ENCODE assay signal across 8 cellular contexts in genomic region chr6:42050011-42050896, GRCh38. TPM values are rescaled to one million over a fixed set of nuclear protein-coding genes. Genes with fewer than 3 reads are reported as not detected.
DNase-seq lines count a peak whose midpoint lies in the region; ATAC-seq and TF ChIP-seq lines count a peak whose summit lies in the region.

A gene with protein sequence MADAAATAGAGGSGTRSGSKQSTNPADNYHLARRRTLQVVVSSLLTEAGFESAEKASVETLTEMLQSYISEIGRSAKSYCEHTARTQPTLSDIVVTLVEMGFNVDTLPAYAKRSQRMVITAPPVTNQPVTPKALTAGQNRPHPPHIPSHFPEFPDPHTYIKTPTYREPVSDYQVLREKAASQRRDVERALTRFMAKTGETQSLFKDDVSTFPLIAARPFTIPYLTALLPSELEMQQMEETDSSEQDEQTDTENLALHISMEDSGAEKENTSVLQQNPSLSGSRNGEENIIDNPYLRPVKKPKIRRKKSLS (plus strand): TSS chr6:42050524. CDS start chr6:42050542, 18 bp downstream.

- peak; percentile 84 to 95 (median 88) for DNase-seq in CD4-positive, CD25-positive, alpha-beta regulatory T cell
- DNase-seq in HK-2 (ENCODE audit: unreplicated experiment) (peak; percentile 87), NCI-H82 treated with DMSO at 0.1 percent for 48 hours (lab: John Stamatoyannopoulos, UW; ENCODE audit: unreplicated experiment) (peak; percentile 77), lower leg skin (ENCODE audit: low spot score in 2 of 2) (peak; percentile 90 to 98)
- DNase-seq in activated CD4-positive, alpha-beta memory T cell treated with anti-CD3 and anti-CD28 coated beads for 36 hours = peak; percentile 95
- DNase-seq in stimulated activated CD4-positive, alpha-beta T cell treated with anti-CD3 and anti-CD28 coated beads, Interleukin-4, amount 100 ng/mL, for 48 hours (ENCODE audit: low read depth in 2 of 2) = peak; percentile 76 to 88

- POLR2A ChIA-PET in activated CD4-positive, alpha-beta memory T cell treated with anti-CD3 and anti-CD28 coated beads for 36 hours (lab: Charles Lee) = interaction anchor here (0.6 to 2.9 kb wide), 12 partner anchors 8 to 263 kb away, joined by 3 to 18 read pairs (median 4); partner anchors contain the start of genes BYSL, CCND3, MED20 and TOMM6

- CTCF ChIA-PET in activated CD4-positive, alpha-beta memory T cell treated with anti-CD3 and anti-CD28 coated beads for 36 hours (lab: Charles Lee) = interaction anchor here (0.9 to 18.3 kb wide), 12 partner anchors 9 to 316 kb away, joined by 3 to 470 read pairs (median 12); partner anchors contain the start of genes BYSL, CCND3, MED20 and TOMM6

- no peaks in the 10 kb centered on the region for H3K9me3 ChIP-seq in CD4-positive, CD25-positive, alpha-beta regulatory T cell (ENCODE audit: control insufficient read depth in 2 of 2, low read length in 2 of 2)
- H3K9me3 ChIP-seq in duodenal mucosa (ENCODE audit: control insufficient read depth in 1 of 2, low read length in 2 of 2) = no peaks in the 10 kb centered on the region

- H3K36me3 ChIP-seq in CD4-positive, CD25-positive, alpha-beta regulatory T cell (ENCODE audit: control insufficient read depth, insufficient read depth, low read length) = peaks cover 18% of the 10 kb centered on the region
- peaks cover 7 to 9% of the 10 kb centered on the region in 2 donors for H3K36me3 ChIP-seq in duodenal mucosa (ENCODE audit: control insufficient read depth in 1 of 2, insufficient read depth in 2 of 2, low read length in 2 of 2)

- no peak for TF ChIP-seq CTCF in lower leg skin (IDR thresholded peaks at IDR 0.05)

- H3K4me1 Mint-ChIP-seq in CD4-positive, CD25-positive, alpha-beta regulatory T cell = peaks cover 26 to 79% (median 42%) of the 10 kb centered on the region in 4 donors
- peaks cover 67% of the 10 kb centered on the region for H3K4me1 Mint-ChIP-seq in activated CD4-positive, alpha-beta memory T cell treated with anti-CD3 and anti-CD28 coated beads for 36 hours (ENCODE audit: low read depth)

- H3K27me3 Mint-ChIP-seq in CD4-positive, CD25-positive, alpha-beta regulatory T cell = peaks cover 5% of the 10 kb centered on the region
- no peaks in the 10 kb centered on the region for H3K27me3 Mint-ChIP-seq in activated CD4-positive, alpha-beta memory T cell treated with anti-CD3 and anti-CD28 coated beads for 36 hours

- no peaks in the 10 kb centered on the region for H3K27me3 ChIP-seq in CD4-positive, CD25-positive, alpha-beta regulatory T cell (ENCODE audit: control insufficient read depth, insufficient read depth, low read length)
- H3K27me3 ChIP-seq in duodenal mucosa (ENCODE audit: control insufficient read depth in 1 of 2, insufficient read depth in 2 of 2, low read length in 2 of 2) = no peaks in the 10 kb centered on the region

- H3K27ac Mint-ChIP-seq in CD4-positive, CD25-positive, alpha-beta regulatory T cell = peak within 1 kb of the TSS; percentile 95 to 98 (median 97)
- peak within 1 kb of the TSS; percentile 99 for H3K27ac Mint-ChIP-seq in activated CD4-positive, alpha-beta memory T cell treated with anti-CD3 and anti-CD28 coated beads for 36 hours

- H3K4me1 ChIP-seq in CD4-positive, CD25-positive, alpha-beta regulatory T cell (ENCODE audit: control insufficient read depth, insufficient read depth, low read length, poor library complexity, severe bottlenecking) = peaks cover 75% of the 10 kb centered on the region
- peaks cover 53 to 63% of the 10 kb centered on the region in 2 donors for H3K4me1 ChIP-seq in duodenal mucosa (ENCODE audit: control insufficient read depth in 1 of 2, insufficient read depth in 2 of 2, low read length in 2 of 2)

- H3K36me3 Mint-ChIP-seq in CD4-positive, CD25-positive, alpha-beta regulatory T cell = peaks cover 20% of the 10 kb centered on the region
- peaks cover 14% of the 10 kb centered on the region for H3K36me3 Mint-ChIP-seq in activated CD4-positive, alpha-beta memory T cell treated with anti-CD3 and anti-CD28 coated beads for 36 hours

- peak within 1 kb of the TSS; percentile 89 for H3K27ac ChIP-seq in CD4-positive, CD25-positive, alpha-beta regulatory T cell (ENCODE audit: insufficient read depth, low read length, poor library complexity, severe bottlenecking)
- peak within 1 kb of the TSS; percentile 83 for H3K27ac ChIP-seq in duodenal mucosa (ENCODE audit: low read depth, low read length)

- peak within 1 kb of the TSS; percentile 99 for H3K4me3 ChIP-seq in CD4-positive, CD25-positive, alpha-beta regulatory T cell (ENCODE audit: low read depth, low read length)
- H3K4me3 ChIP-seq in duodenal mucosa (ENCODE audit: low read depth in 1 of 2, low read length in 2 of 2) = peak within 1 kb of the TSS; percentile 84 to 94
- H3K4me3 ChIP-seq in lower leg skin (ENCODE audit: low read depth, poor library complexity, severe bottlenecking) = peak within 1 kb of the TSS; percentile 55

- 12 to 13% methylated on average over 50 to 71 of the region's 71 CpGs for WGBS in lower leg skin, 2 donors

- H3K9me3 Mint-ChIP-seq in CD4-positive, CD25-positive, alpha-beta regulatory T cell = no peaks in the 10 kb centered on the region
- H3K9me3 Mint-ChIP-seq in activated CD4-positive, alpha-beta memory T cell treated with anti-CD3 and anti-CD28 coated beads for 36 hours = no peaks in the 10 kb centered on the region

- TF ChIP-seq POLR2A in lower leg skin (IDR thresholded peaks at IDR 0.05) = peak in 1 of 2 donors; percentile 54

- intact Hi-C loops in activated CD4-positive, alpha-beta memory T cell treated with anti-CD3 and anti-CD28 coated beads for 36 hours (cut with micrococcal nuclease) = loop anchor here (1.0 to 2.0 kb wide), 3 partner anchors 49 to 315 kb away; partner anchors contain the start of genes TFEB and TOMM6
- intact Hi-C loops in lower leg skin (cut with DNase I; ENCODE audit: low total_unique reads) = no loop called here

- H3K9ac ChIP-seq in duodenal mucosa (ENCODE audit: low read depth in 1 of 2, low read length in 2 of 2) = peak within 1 kb of the TSS; percentile 65 to 90

- peak within 1 kb of the TSS; percentile 99 for H3K4me3 Mint-ChIP-seq in CD4-positive, CD25-positive, alpha-beta regulatory T cell
- H3K4me3 Mint-ChIP-seq in activated CD4-positive, alpha-beta memory T cell treated with anti-CD3 and anti-CD28 coated beads for 36 hours = peak within 1 kb of the TSS; percentile 97

- ATAC-seq in CD4-positive, CD25-positive, alpha-beta regulatory T cell (ENCODE audit: low read depth in 2 of 2) = peak; percentile 71 to 77
- ATAC-seq in GM19452 (IDR thresholded peaks at IDR 0.05; ENCODE audit: unreplicated experiment) = peak; percentile 78

RNA-seq across cellular contexts. Expression of the gene that starts here (rescaled TPM):
- total RNA-seq in CD4-positive, CD25-positive, alpha-beta regulatory T cell = 46.7 TPM
- 10 to 100 TPM; 15.9 to 24.1 (median 20.7) TPM for polyA plus RNA-seq in CD4-positive, CD25-positive, alpha-beta regulatory T cell
- total RNA-seq in activated CD4-positive, alpha-beta memory T cell treated with anti-CD3 and anti-CD28 coated beads for 36 hours = 10 to 100 TPM; 57.7 to 58.7 TPM
- 10 to 100 TPM; 15.8 to 24.0 (median 18.9) TPM for total RNA-seq in lower leg skin

Comparison
In these comparisons a context has a peak if more than half of its experiments do, and no peak if none do; other contexts are left out.
1. Peak in every context shown above with its lines: DNase-seq, ATAC-seq, H3K4me3 ChIP-seq and H3K27ac ChIP-seq.